9 cellular contexts compared by ENCODE assay signal in the genomic region with DNA sequence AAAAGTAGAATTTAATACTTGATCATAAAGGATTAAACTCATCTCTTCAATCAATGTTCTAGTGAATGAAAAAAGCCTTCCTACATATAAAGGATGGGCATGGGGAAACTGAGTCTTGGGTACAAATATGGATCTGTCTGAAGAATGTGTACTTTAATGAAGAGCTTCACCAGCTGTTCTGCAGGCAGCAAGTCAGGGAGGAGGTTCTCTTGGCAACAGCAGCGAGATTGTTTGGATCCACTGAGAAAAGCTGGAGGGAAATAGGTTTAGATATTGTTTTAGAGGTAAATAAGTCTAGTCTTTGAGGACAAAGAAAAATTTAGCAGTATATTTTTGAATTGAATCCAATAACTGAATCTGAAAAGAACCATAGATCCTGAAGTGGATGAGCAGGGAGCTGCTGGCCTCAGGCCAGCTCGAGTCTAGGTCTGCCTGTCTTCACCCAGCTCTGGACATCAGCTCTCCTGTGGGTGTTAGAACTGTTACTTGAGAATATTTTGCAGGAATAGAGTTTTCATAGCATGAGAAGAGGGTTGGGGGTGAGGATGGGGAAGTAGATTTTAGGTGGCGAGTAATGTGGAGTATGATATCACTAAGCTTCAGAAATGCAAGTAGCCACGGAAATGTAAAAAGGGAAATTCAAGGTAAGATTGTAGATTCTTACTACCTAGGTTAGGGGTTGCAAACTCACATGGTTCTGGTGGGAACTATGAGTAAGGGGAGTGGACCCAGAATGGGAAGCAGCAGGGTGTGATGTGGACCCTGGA. TPM values are rescaled to one million over a fixed set of nuclear protein-coding genes. Genes with fewer than 3 reads are reported as not detected.
DNase-seq lines count a peak whose midpoint lies in the region; ATAC-seq and TF ChIP-seq lines count a peak whose summit lies in the region.
"Had no signal": no experiment of that assay in that cellular context is flagged by ENCODE, and none has a peak within 500 bp of the region (broad histone marks: within the 10 kb centered on the region; RNA-seq: fewer than 3 reads in every experiment).

No MANE protein-coding gene starts in this region.

- no peaks in the 10 kb centered on the region for H3K27me3 Mint-ChIP-seq in activated T-cell treated with anti-CD3 and anti-CD28 coated beads, Interleukin-2, amount 50 U/mL, for 72 hours (ENCODE audit: low read depth)
- H3K27me3 Mint-ChIP-seq in type B pancreatic cell: no peaks in the 10 kb centered on the region

- no peaks in the 10 kb centered on the region for H3K9me3 Mint-ChIP-seq in activated T-cell treated with anti-CD3 and anti-CD28 coated beads, Interleukin-2, amount 50 U/mL, for 72 hours
- H3K9me3 Mint-ChIP-seq in type B pancreatic cell: peaks cover under 1% of the 10 kb centered on the region

- peaks cover 6 to 24% of the 10 kb centered on the region in 2 donors for H3K36me3 Mint-ChIP-seq in activated T-cell treated with anti-CD3 and anti-CD28 coated beads, Interleukin-2, amount 50 U/mL, for 72 hours (ENCODE audit: insufficient read depth in 2 of 2)
- no peaks in the 10 kb centered on the region for H3K36me3 Mint-ChIP-seq in type B pancreatic cell

- peak overlapping the region in 3 of 4 donors; percentile 35 to 72 (median 64) for H3K27ac ChIP-seq in tibial nerve

- TF ChIP-seq EP300 in tibial nerve (IDR thresholded peaks at IDR 0.05): no peak

- H3K4me1 Mint-ChIP-seq in activated T-cell treated with anti-CD3 and anti-CD28 coated beads, Interleukin-2, amount 50 U/mL, for 72 hours (ENCODE audit: low read depth): peaks cover 92% of the 10 kb centered on the region
- peaks cover 51% of the 10 kb centered on the region for H3K4me1 Mint-ChIP-seq in type B pancreatic cell (ENCODE audit: unreplicated experiment)

- H3K4me1 ChIP-seq in tibial nerve: peaks cover 0 to 96% (median 62%) of the 10 kb centered on the region in 4 donors

- CTCF ChIA-PET in GM10248 (lab: Yijun Ruan, JAX): interaction anchor here (1.0 to 1.7 kb wide), 12 partner anchors 8 to 148 kb away, joined by 3 to 5 read pairs (median 3); no protein-coding TSS in a partner anchor

- H3K27me3 ChIP-seq in tibial nerve: no peaks in the 10 kb centered on the region
- H3K27me3 ChIP-seq: heart right ventricle had no signal

- 60 to 71% methylated on average over 4 of the region's 4 CpGs for WGBS in tibial nerve, 2 donors

- no peak for ATAC-seq in activated T-cell treated with anti-CD3 and anti-CD28 coated beads, Interleukin-2, amount 50 U/mL, for 72 hours (replicated peaks in 1 of 2)

- TF ChIP-seq POLR2A in tibial nerve (IDR thresholded peaks at IDR 0.05): no peak

- TF ChIP-seq CTCF in fibroblast of the aortic adventitia (IDR thresholded peaks at IDR 0.05; ENCODE audit: insufficient read depth, low read length): no peak
- no peak for TF ChIP-seq CTCF in tibial nerve (IDR thresholded peaks at IDR 0.05)
- TF ChIP-seq CTCF in type B pancreatic cell (conservative IDR thresholded peaks at IDR 0.05): no peak
- no peak for TF ChIP-seq CTCF in GM10248 (IDR thresholded peaks at IDR 0.05; ENCODE audit: control extremely low read depth, extremely low read depth, low read depth, missing control alignments)

- peak overlapping the region; percentile 83 for H3K27ac Mint-ChIP-seq in activated T-cell treated with anti-CD3 and anti-CD28 coated beads, Interleukin-2, amount 50 U/mL, for 72 hours
- no peak overlapping the region for H3K27ac Mint-ChIP-seq in type B pancreatic cell

- H3K9me3 ChIP-seq in tibial nerve: no peaks in the 10 kb centered on the region
- H3K9me3 ChIP-seq: heart right ventricle had no signal

- no peak overlapping the region for H3K4me3 ChIP-seq in fibroblast of the aortic adventitia (ENCODE audit: low read depth, low read length)
- H3K4me3 ChIP-seq in tibial nerve: no peak overlapping the region

- POLR2A ChIA-PET in GM10248 (lab: Yijun Ruan, JAX): interaction anchor here (0.5 kb wide), 1 partner anchor 1708 kb away, joined by 3 read pairs; no protein-coding TSS in a partner anchor

- no peaks in the 10 kb centered on the region for H3K36me3 ChIP-seq in tibial nerve

- no peak for DNase-seq in activated T-cell treated with anti-CD3 and anti-CD28 coated beads, Interleukin-2, amount 50 U/mL, for 72 hours
- no peak for DNase-seq in activated T-cell treated with anti-CD3 and anti-CD28 coated beads, Interleukin-2, amount 50 U/mL, for 1 hour
- peak; percentile 36 for DNase-seq in SKM-1 treated with dmso at 0.1 percent for 144 hours (lab: John Stamatoyannopoulos, UW; ENCODE audit: unreplicated experiment)
- peak; percentile 25 for DNase-seq in fibroblast of the aortic adventitia (ENCODE audit: low read depth)
- DNase-seq in tibial nerve (ENCODE audit: low spot score in 2 of 2): no peak
- DNase-seq in SW480 (ENCODE audit: low spot score): no peak
- no peak for DNase-seq in type B pancreatic cell (ENCODE audit: extremely low spot score, unreplicated experiment)
- no peak for DNase-seq in GM10248 (ENCODE audit: extremely low spot score)
- DNase-seq: heart right ventricle had no signal

- H3K4me3 Mint-ChIP-seq in activated T-cell treated with anti-CD3 and anti-CD28 coated beads, Interleukin-2, amount 50 U/mL, for 72 hours: peak overlapping the region; percentile 88 to 93
- H3K4me3 Mint-ChIP-seq in type B pancreatic cell: no peak overlapping the region

RNA-seq across cellular contexts. Expression of a gene that starts 6.0 kb away (rescaled TPM):
- total RNA-seq in activated T-cell treated with anti-CD3 and anti-CD28 coated beads, Interleukin-2, amount 50 U/mL, for 72 hours: 100 to 1,000 TPM; 122 to 157 TPM
- total RNA-seq in fibroblast of the aortic adventitia (ENCODE audit: low replicate concordance): 25.3 and 84.1 TPM in 2 replicates
- 10 to 100 TPM; 32.9 to 45.0 (median 42.5) TPM for total RNA-seq in tibial nerve
- total RNA-seq in type B pancreatic cell (ENCODE audit: low replicate concordance): 26.5 and 36.8 TPM in 2 replicates

RNA-seq across cellular contexts. Expression of a gene that starts 38.2 kb away (rescaled TPM):
- 100 to 1,000 TPM; 166 to 228 TPM for total RNA-seq in activated T-cell treated with anti-CD3 and anti-CD28 coated beads, Interleukin-2, amount 50 U/mL, for 72 hours
- total RNA-seq in fibroblast of the aortic adventitia (ENCODE audit: low replicate concordance) (92.0 and 193 TPM in 2 replicates), tibial nerve (10 to 100 TPM; 50.3 to 83.7 (median 71.7) TPM), type B pancreatic cell (ENCODE audit: low replicate concordance) (205 and 235 TPM in 2 replicates)

Comparison
In these comparisons a context has a peak if more than half of its experiments do, and no peak if none do; other contexts are left out.
1. DNase-seq: peak in SKM-1 treated with dmso at 0.1 percent for 144 hours (single experiment) and fibroblast of the aortic adventitia (single experiment); none in activated T-cell treated with anti-CD3 and anti-CD28 coated beads, Interleukin-2, amount 50 U/mL, for 72 hours (0 of 2), activated T-cell treated with anti-CD3 and anti-CD28 coated beads, Interleukin-2, amount 50 U/mL, for 1 hour (single experiment), tibial nerve (0 of 2), SW480 (single experiment), type B pancreatic cell (single experiment) and GM10248 (single experiment).